In the genomic region with DNA sequence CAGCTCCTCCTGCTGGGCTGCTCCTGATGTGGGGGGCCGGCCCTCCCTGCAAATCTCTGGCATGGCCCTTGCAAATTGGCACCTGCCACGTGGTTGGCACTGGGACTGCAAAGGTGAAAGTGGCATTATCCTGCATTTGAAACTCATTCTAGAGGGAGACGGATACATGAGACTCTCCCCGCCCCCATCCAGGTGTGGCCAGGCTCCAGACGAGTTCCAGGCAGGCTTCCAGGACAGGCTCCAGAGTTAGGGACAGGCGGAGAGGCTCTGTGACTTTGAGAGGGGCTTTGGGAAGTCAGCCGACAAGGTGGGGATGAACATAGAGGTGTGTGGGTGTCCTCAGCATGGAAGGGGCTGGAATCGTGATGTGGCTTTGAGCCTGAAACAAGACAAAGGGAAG, we compare ENCODE assay signal across 19 cellular contexts.
DNase-seq lines count a peak whose midpoint lies in the region; ATAC-seq and TF ChIP-seq lines count a peak whose summit lies in the region.
"Had no signal": no experiment of that assay in that cellular context is flagged by ENCODE, and none has a peak within 500 bp of the region (broad histone marks: within the 10 kb centered on the region; RNA-seq: fewer than 3 reads in every experiment).

No MANE protein-coding gene starts in this region.

- 62 to 69% (median 66%) methylated on average over 8 of the region's 8 CpGs for WGBS in heart left ventricle, 4 donors

- H3K27ac ChIP-seq in heart left ventricle = no peak overlapping the region

- H3K9me3 ChIP-seq in heart left ventricle = peaks cover 0 to 5% (median 0%) of the 10 kb centered on the region in 12 donors

- H3K27ac Mint-ChIP-seq in natural killer cell = peak overlapping the region; percentile 82 to 83
- H3K27ac Mint-ChIP-seq in natural killer cell treated with Interleukin-12 subunit alpha and Interleukin-12 subunit beta and Interleukin-15 and Interleukin-18, amount 100 ng/mL, for 72 hours = peak overlapping the region in 1 of 2 donors; percentile 86
- H3K27ac Mint-ChIP-seq in immature natural killer cell = peak overlapping the region; percentile 49 to 83 (median 77)
- H3K27ac Mint-ChIP-seq: HFFc6 had no signal

- TF ChIP-seq POLR2A in heart left ventricle (IDR thresholded peaks at IDR 0.05) = no peak

- H3K27me3 Mint-ChIP-seq in natural killer cell (ENCODE audit: low read depth in 2 of 2) (no peaks in the 10 kb centered on the region), immature natural killer cell (ENCODE audit: low read depth in 3 of 3) (peaks cover 0 to 8% (median 4%) of the 10 kb centered on the region in 3 donors)
- H3K27me3 Mint-ChIP-seq in natural killer cell treated with Interleukin-12 subunit alpha and Interleukin-12 subunit beta and Interleukin-15 and Interleukin-18, amount 100 ng/mL, for 72 hours = no peaks in the 10 kb centered on the region

- ATAC-seq in natural killer cell = no peak
- ATAC-seq in natural killer cell treated with Interleukin-12 subunit alpha and Interleukin-12 subunit beta and Interleukin-15 and Interleukin-18, amount 100 ng/mL, for 72 hours = no peak
- no peak for ATAC-seq in heart left ventricle
- no peak for ATAC-seq in GM19467 (IDR thresholded peaks at IDR 0.05; ENCODE audit: unreplicated experiment)
- ATAC-seq: SK-N-SH treated with all-trans-retinoic acid at 6 μM for 48 hours had no signal

- H3K36me3 ChIP-seq in heart left ventricle = no peaks in the 10 kb centered on the region

- H3K4me1 Mint-ChIP-seq in natural killer cell (peaks cover 58 to 77% of the 10 kb centered on the region in 2 donors), immature natural killer cell (peaks cover 58 to 73% of the 10 kb centered on the region in 2 donors)
- H3K4me1 Mint-ChIP-seq in natural killer cell treated with Interleukin-12 subunit alpha and Interleukin-12 subunit beta and Interleukin-15 and Interleukin-18, amount 100 ng/mL, for 72 hours (ENCODE audit: low read depth in 2 of 2) = peaks cover 38 to 58% of the 10 kb centered on the region in 2 donors

- no peak for TF ChIP-seq CTCF in natural killer cell (IDR thresholded peaks at IDR 0.05)
- no peak for TF ChIP-seq CTCF in heart left ventricle (IDR thresholded peaks at IDR 0.05)

- H3K36me3 Mint-ChIP-seq in natural killer cell = no peaks in the 10 kb centered on the region
- H3K36me3 Mint-ChIP-seq in natural killer cell treated with Interleukin-12 subunit alpha and Interleukin-12 subunit beta and Interleukin-15 and Interleukin-18, amount 100 ng/mL, for 72 hours = no peaks in the 10 kb centered on the region
- peaks cover 0 to 11% (median 0%) of the 10 kb centered on the region in 3 donors for H3K36me3 Mint-ChIP-seq in immature natural killer cell

- H3K4me3 ChIP-seq in heart left ventricle = no peak overlapping the region

- DNase-seq in natural killer cell (no peak), NCI-H69 (lab: John Stamatoyannopoulos, UW) (peak; percentile 9), immature natural killer cell (no peak), heart left ventricle (no peak)
- DNase-seq in natural killer cell treated with Interleukin-12 subunit alpha and Interleukin-12 subunit beta and Interleukin-15 and Interleukin-18, amount 100 ng/mL, for 72 hours (ENCODE audit: low spot score) = no peak
- no peak for DNase-seq in activated effector memory CD4-positive, alpha-beta T cell treated with Interleukin-2 at 50 U/mL for 16 hours
- DNase-seq: C1 segment of cervical spinal cord, DMS 273 treated with DMSO at 0.1 percent for 48 hours, HFFc6, IMR-90, Kasumi-1, NCI-H1417, NCI-H187 treated with DMSO at 0.1 percent for 48 hours, NCI-H2227 treated with DMSO at 0.1 percent for 48 hours, NCI-H526, OCI-M1, SHP77 treated with DMSO at 0.1 percent for 48 hours had no signal

- no peaks in the 10 kb centered on the region for H3K4me1 ChIP-seq in heart left ventricle

- peaks cover 0 to 6% (median 0%) of the 10 kb centered on the region in 9 donors for H3K27me3 ChIP-seq in heart left ventricle

- H3K4me3 Mint-ChIP-seq in natural killer cell = no peak overlapping the region
- no peak overlapping the region for H3K4me3 Mint-ChIP-seq in natural killer cell treated with Interleukin-12 subunit alpha and Interleukin-12 subunit beta and Interleukin-15 and Interleukin-18, amount 100 ng/mL, for 72 hours
- H3K4me3 Mint-ChIP-seq in immature natural killer cell = no peak overlapping the region
- H3K4me3 Mint-ChIP-seq: HFFc6 had no signal

- intact Hi-C loops in natural killer cell (cut with micrococcal nuclease) = no loop called here
- intact Hi-C loops in heart left ventricle (cut with DNase I) = no loop called here

- H3K9me3 Mint-ChIP-seq in natural killer cell = no peaks in the 10 kb centered on the region
- H3K9me3 Mint-ChIP-seq in natural killer cell treated with Interleukin-12 subunit alpha and Interleukin-12 subunit beta and Interleukin-15 and Interleukin-18, amount 100 ng/mL, for 72 hours = peaks cover 4% of the 10 kb centered on the region
- H3K9me3 Mint-ChIP-seq in immature natural killer cell = no peaks in the 10 kb centered on the region
